20 cellular contexts compared by ENCODE assay signal in the genomic region with DNA sequence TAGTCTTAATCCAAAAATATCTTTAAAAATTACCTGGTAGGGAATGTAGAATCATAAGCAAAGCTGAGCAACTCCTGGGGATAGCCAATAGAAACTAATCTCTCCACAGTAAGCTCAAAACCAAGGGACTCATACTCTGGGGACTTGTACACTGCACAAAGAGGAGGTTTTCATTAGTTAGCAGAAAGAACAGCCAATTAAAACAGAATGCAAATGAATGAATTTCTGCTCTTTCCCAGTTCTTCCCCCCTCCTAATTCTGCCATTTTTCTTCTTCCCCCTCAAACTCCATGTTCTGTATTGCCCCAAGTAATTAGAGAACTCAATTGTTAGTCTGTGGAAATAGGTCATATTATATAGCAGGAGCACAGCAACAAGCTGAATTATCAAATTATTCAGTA.
"Had no signal": no experiment of that assay in that cellular context is flagged by ENCODE, and none has a peak within 500 bp of the region (broad histone marks: within the 10 kb centered on the region; RNA-seq: fewer than 3 reads in every experiment).

No MANE protein-coding gene starts in this region.

- H3K27me3 Mint-ChIP-seq: effector memory CD8-positive, alpha-beta T cell; naive thymus-derived CD4-positive, alpha-beta T cell; type B pancreatic cell had no signal

- H3K4me3 Mint-ChIP-seq: effector memory CD8-positive, alpha-beta T cell; naive thymus-derived CD4-positive, alpha-beta T cell; nephron progenitor cell; type B pancreatic cell had no signal

- ATAC-seq: effector memory CD8-positive, alpha-beta T cell; gastroesophageal sphincter; left lobe of liver; naive thymus-derived CD4-positive, alpha-beta T cell; sciatic nerve had no signal

- H3K4me3 ChIP-seq: esophagus muscularis mucosa, gastroesophageal sphincter, prostate gland, skin epidermis, thyroid gland had no signal

- H3K27me3 ChIP-seq: esophagus muscularis mucosa, gastroesophageal sphincter, thyroid gland had no signal

- H3K9me3 ChIP-seq: esophagus muscularis mucosa, gastroesophageal sphincter, prostate gland, thyroid gland had no signal

- H3K27ac ChIP-seq: epithelial cell of prostate, esophagus muscularis mucosa, gastroesophageal sphincter, parathyroid adenoma, prostate gland, skin epidermis, thyroid gland had no signal

- H3K9me3 Mint-ChIP-seq: effector memory CD8-positive, alpha-beta T cell; naive thymus-derived CD4-positive, alpha-beta T cell; nephron progenitor cell; type B pancreatic cell had no signal

- H3K36me3 ChIP-seq: prostate gland had no signal

- H3K27ac Mint-ChIP-seq: nephron progenitor cell, type B pancreatic cell had no signal

- DNase-seq: effector memory CD8-positive, alpha-beta T cell; glutamatergic neuron; islet precursor cell; mammary epithelial cell; naive thymus-derived CD4-positive, alpha-beta T cell; nephron progenitor cell; retina; stimulated activated CD4-positive, alpha-beta T cell treated with anti-CD3 and anti-CD28 coated beads, Interleukin-2, amount 100 ng/mL, for 24 hours; stimulated activated CD4-positive, alpha-beta T cell treated with anti-CD3 and anti-CD28 coated beads, Interleukin-4, amount 100 ng/mL, for 4 hours; stimulated activated naive CD4-positive, alpha-beta T cell; thyroid gland had no signal
